ENCODE assay signal across 33 cellular contexts in the genomic region with DNA sequence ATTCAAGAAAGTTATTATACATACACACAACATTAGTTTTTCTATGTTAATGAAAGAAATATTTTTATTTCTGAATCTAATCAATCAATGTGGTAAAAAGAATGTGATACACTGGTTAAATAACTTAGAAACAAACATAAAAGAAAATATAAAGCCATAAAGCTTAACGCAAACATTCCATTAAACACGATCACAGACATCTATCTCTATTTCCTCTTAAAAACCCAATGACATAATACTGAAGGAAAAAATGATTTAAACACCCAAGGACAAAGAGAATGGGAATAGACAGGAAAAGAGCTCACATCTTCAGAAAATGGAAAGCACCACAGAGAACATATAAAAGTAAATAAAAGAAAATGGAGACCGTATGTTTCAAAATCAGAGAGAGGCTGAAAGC.
"Had no signal": no experiment of that assay in that cellular context is flagged by ENCODE, and none has a peak within 500 bp of the region (broad histone marks: within the 10 kb centered on the region; RNA-seq: fewer than 3 reads in every experiment).

No MANE protein-coding gene starts in this region.

- H3K27me3 ChIP-seq: brain microvascular endothelial cell, Peyer's patch had no signal

- H3K36me3 Mint-ChIP-seq: activated naive CD4-positive, alpha-beta T cell treated with anti-CD3 and anti-CD28 coated beads, Interleukin-2, amount 50 U/mL, for 72 hours had no signal

- H3K27ac ChIP-seq: brain microvascular endothelial cell, Peyer's patch, RWPE1 had no signal

- H3K27me3 Mint-ChIP-seq: activated CD4-positive, alpha-beta T cell treated with anti-CD3 and anti-CD28 coated beads for 36 hours; activated CD8-positive, alpha-beta T cell treated with anti-CD3 and anti-CD28 coated beads for 36 hours; activated T-helper 17 cell treated with anti-CD3 and anti-CD28 coated beads, Interleukin-2, amount 50 U/mL, for 72 hours had no signal

- H3K9me3 ChIP-seq: Peyer's patch had no signal

- H3K9me3 Mint-ChIP-seq: activated CD8-positive, alpha-beta T cell treated with anti-CD3 and anti-CD28 coated beads for 36 hours; activated naive CD4-positive, alpha-beta T cell treated with anti-CD3 and anti-CD28 coated beads, Interleukin-2, amount 50 U/mL, for 72 hours; activated T-cell treated with anti-CD3 and anti-CD28 coated beads, Interleukin-2, amount 50 U/mL, for 72 hours; activated T-helper 17 cell treated with anti-CD3 and anti-CD28 coated beads, Interleukin-2, amount 50 U/mL, for 72 hours; T-helper 1 cell treated with Interleukin-12 subunit alpha and Interleukin-12 subunit beta and Interleukin-4 antibody, amounts not matched to agents 30 μg/mL and 1 μg/mL, for 36 hours; T-helper 2 cell treated with Interferon-gamma antibody and Interleukin-4, amounts not matched to agents 5 μg/mL and 100 μg/mL, for 36 hours had no signal

- ATAC-seq: activated CD4-positive, alpha-beta T cell treated with anti-CD3 and anti-CD28 coated beads for 36 hours; activated CD8-positive, alpha-beta T cell treated with anti-CD3 and anti-CD28 coated beads for 36 hours; activated naive CD4-positive, alpha-beta T cell treated with anti-CD3 and anti-CD28 coated beads, Interleukin-2, amount 50 U/mL, for 72 hours; activated T-cell treated with anti-CD3 and anti-CD28 coated beads, Interleukin-2, amount 50 U/mL, for 72 hours; activated T-helper 17 cell treated with anti-CD3 and anti-CD28 coated beads, Interleukin-2, amount 50 U/mL, for 72 hours; PC-3; Right ventricle myocardium inferior had no signal

- FAIRE-seq: TTC549 had no signal

- DNase-seq: activated CD4-positive, alpha-beta T cell treated with anti-CD3 and anti-CD28 coated beads for 36 hours; activated CD4-positive, alpha-beta T cell treated with anti-CD3 and anti-CD28 coated beads, Interleukin-2, amount 50 U/mL, for 1 hour; activated CD8-positive, alpha-beta T cell treated with anti-CD3 and anti-CD28 coated beads for 36 hours; activated effector memory CD4-positive, alpha-beta T cell treated with anti-CD3 and anti-CD28 coated beads, Interleukin-2, amount 50 U/mL, for 16 hours; activated naive CD4-positive, alpha-beta T cell; activated T-cell treated with anti-CD3 and anti-CD28 coated beads, Interleukin-2, amount 50 U/mL, for 1 hour; activated T-cell treated with anti-CD3 and anti-CD28 coated beads, Interleukin-2, amount 50 U/mL, for 72 hours; amniotic stem cell; aorta; brain microvascular endothelial cell; central memory CD4-positive, alpha-beta T cell; KG1; NCI-H1092 treated with DMSO at 0.1 percent for 48 hours; NCI-H1417; NCI-H146; NCI-H187; NCI-H2029 treated with DMSO at 0.1 percent for 48 hours; NCI-H2107; NCI-H2171; NCI-H510A; NCI-H526; NCI-H748 treated with DMSO at 0.1 percent for 48 hours; NK-92 treated with Interleukin-12 subunit alpha and Interleukin-12 subunit beta, amount 100 ng/mL, for 24 hours; PC-3; Peyer's patch; SIG-M5 had no signal

- H3K4me3 Mint-ChIP-seq: activated CD4-positive, alpha-beta T cell treated with anti-CD3 and anti-CD28 coated beads for 36 hours; activated CD8-positive, alpha-beta T cell treated with anti-CD3 and anti-CD28 coated beads for 36 hours; activated T-cell treated with anti-CD3 and anti-CD28 coated beads, Interleukin-2, amount 50 U/mL, for 72 hours; activated T-helper 17 cell treated with anti-CD3 and anti-CD28 coated beads, Interleukin-2, amount 50 U/mL, for 72 hours; T-helper 1 cell treated with Interleukin-12 subunit alpha and Interleukin-12 subunit beta and Interleukin-4 antibody, amounts not matched to agents 30 μg/mL and 1 μg/mL, for 36 hours; T-helper 2 cell treated with Interferon-gamma antibody and Interleukin-4, amounts not matched to agents 5 μg/mL and 100 μg/mL, for 36 hours had no signal

- H3K4me3 ChIP-seq: Peyer's patch had no signal

- H3K4me1 ChIP-seq: Peyer's patch had no signal

- H3K27ac Mint-ChIP-seq: activated CD4-positive, alpha-beta T cell treated with anti-CD3 and anti-CD28 coated beads for 36 hours; activated CD8-positive, alpha-beta T cell treated with anti-CD3 and anti-CD28 coated beads for 36 hours; activated naive CD4-positive, alpha-beta T cell treated with anti-CD3 and anti-CD28 coated beads, Interleukin-2, amount 50 U/mL, for 72 hours; activated T-cell treated with anti-CD3 and anti-CD28 coated beads, Interleukin-2, amount 50 U/mL, for 72 hours; activated T-helper 17 cell treated with anti-CD3 and anti-CD28 coated beads, Interleukin-2, amount 50 U/mL, for 72 hours; T-helper 1 cell treated with Interleukin-12 subunit alpha and Interleukin-12 subunit beta and Interleukin-4 antibody, amounts not matched to agents 30 μg/mL and 1 μg/mL, for 36 hours; T-helper 2 cell treated with Interferon-gamma antibody and Interleukin-4, amounts not matched to agents 5 μg/mL and 100 μg/mL, for 36 hours had no signal
